Comparison of ENCODE assay signal across 27 cellular contexts in the genomic region with DNA sequence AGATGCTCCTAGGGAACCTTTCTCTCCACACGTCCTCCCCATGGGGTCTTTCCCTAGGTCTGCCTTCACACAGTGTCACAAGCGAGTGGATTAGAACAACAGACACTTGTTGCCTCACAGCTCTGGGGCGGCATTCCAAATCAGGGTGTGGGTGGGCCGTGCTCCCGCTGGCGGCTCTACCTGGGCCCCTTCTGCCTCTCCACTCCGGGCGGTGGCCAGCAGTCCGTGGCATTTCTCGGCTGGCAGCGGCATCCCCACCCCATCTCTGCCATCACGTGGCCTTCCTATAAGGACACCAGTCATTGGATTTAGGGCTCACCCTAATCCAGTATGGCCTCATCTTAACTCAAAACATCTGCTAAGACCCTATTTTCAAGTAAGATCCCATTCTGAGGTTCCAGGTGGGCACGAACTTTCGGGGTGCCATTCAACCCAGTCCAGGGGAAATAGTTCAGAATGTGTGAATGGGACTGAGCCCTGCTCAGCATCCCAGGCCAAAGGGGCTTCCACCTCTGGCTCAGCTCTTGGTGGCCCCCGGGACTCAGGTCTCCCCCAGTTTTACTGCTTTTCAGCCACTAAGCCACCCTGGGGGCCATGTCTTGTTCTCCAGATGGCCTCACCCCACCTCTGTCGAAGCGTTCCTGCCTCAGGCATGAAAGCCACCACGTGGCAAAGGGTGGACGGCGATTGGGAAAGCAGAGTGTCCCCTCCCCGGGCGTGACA.
"Had no signal": no experiment of that assay in that cellular context is flagged by ENCODE, and none has a peak within 500 bp of the region (broad histone marks: within the 10 kb centered on the region; RNA-seq: fewer than 3 reads in every experiment).

No MANE protein-coding gene starts in this region.

- H3K4me3 ChIP-seq: colonic mucosa, esophagus squamous epithelium, heart right ventricle, lower lobe of right lung, mucosa of descending colon, prostate gland, right atrium auricular region, skin epidermis, spleen, transverse colon, vagina had no signal

- H3K27ac ChIP-seq: colonic mucosa, esophagus squamous epithelium, heart right ventricle, lower lobe of right lung, neutrophil, parathyroid adenoma, prostate gland, right atrium auricular region, skin epidermis, spleen, transverse colon, vagina had no signal

- H3K27me3 ChIP-seq: colonic mucosa, esophagus squamous epithelium, neutrophil, right atrium auricular region, transverse colon, vagina had no signal

- H3K27me3 Mint-ChIP-seq: central memory CD8-positive, alpha-beta T cell; effector memory CD8-positive, alpha-beta T cell; naive B cell; stimulated activated naive B cell treated with anti-CD40 and anti-IgM and Interleukin-4, amounts not matched to agents 10 μg/mL and 1 μg/mL and 100 μg/mL, for 72 hours; stimulated activated naive CD8-positive, alpha-beta T cell treated with anti-CD3 and anti-CD28 coated beads, Interleukin-15, Interleukin-2, amounts not matched to agents 100 ng/mL and 50 ng/mL, for 24 hours had no signal

- H3K9me3 Mint-ChIP-seq: central memory CD8-positive, alpha-beta T cell; effector memory CD8-positive, alpha-beta T cell; naive B cell; stimulated activated naive CD8-positive, alpha-beta T cell treated with anti-CD3 and anti-CD28 coated beads, Interleukin-15, Interleukin-2, amounts not matched to agents 100 ng/mL and 50 ng/mL, for 24 hours had no signal

- H2AFZ ChIP-seq: parathyroid adenoma had no signal

- DNase-seq: colonic mucosa; effector memory CD8-positive, alpha-beta T cell; erythroblast; esophagus squamous epithelium; foreskin melanocyte; glutamatergic neuron; heart right ventricle; hippocampal formation; kidney glomerular epithelial cell; left colon; left ventricle myocardium superior; lower lobe of right lung; mucosa of descending colon; naive B cell; spleen; stimulated activated naive B cell treated with anti-CD40 and anti-IgM and Interleukin-4, amounts not matched to agents 10 μg/mL and 1 μg/mL and 100 μg/mL, for 72 hours; transverse colon had no signal

- H3K36me3 Mint-ChIP-seq: naive B cell; stimulated activated naive B cell treated with anti-CD40 and anti-IgM and Interleukin-4, amounts not matched to agents 10 μg/mL and 1 μg/mL and 100 μg/mL, for 72 hours had no signal

- H3K4me1 ChIP-seq: colonic mucosa, esophagus squamous epithelium, heart right ventricle, lower lobe of right lung, parathyroid adenoma, prostate gland, right atrium auricular region, spleen, transverse colon, vagina had no signal

- H3K9me3 ChIP-seq: colonic mucosa, esophagus squamous epithelium, heart right ventricle, lower lobe of right lung, mucosa of descending colon, neutrophil, prostate gland, right atrium auricular region, transverse colon, vagina had no signal

- FAIRE-seq: endometrium, islet of Langerhans had no signal

- H3K4me3 Mint-ChIP-seq: central memory CD8-positive, alpha-beta T cell; effector memory CD8-positive, alpha-beta T cell; naive B cell; stimulated activated naive B cell treated with anti-CD40 and anti-IgM and Interleukin-4, amounts not matched to agents 10 μg/mL and 1 μg/mL and 100 μg/mL, for 72 hours; stimulated activated naive CD8-positive, alpha-beta T cell treated with anti-CD3 and anti-CD28 coated beads, Interleukin-15, Interleukin-2, amounts not matched to agents 100 ng/mL and 50 ng/mL, for 24 hours had no signal

- H3K36me3 ChIP-seq: colonic mucosa, esophagus squamous epithelium, heart right ventricle, lower lobe of right lung, neutrophil, prostate gland, right atrium auricular region, spleen, transverse colon, vagina had no signal

- H3K27ac Mint-ChIP-seq: effector memory CD8-positive, alpha-beta T cell; naive B cell; stimulated activated naive B cell treated with anti-CD40 and anti-IgM and Interleukin-4, amounts not matched to agents 10 μg/mL and 1 μg/mL and 100 μg/mL, for 72 hours; stimulated activated naive CD8-positive, alpha-beta T cell treated with anti-CD3 and anti-CD28 coated beads, Interleukin-15, Interleukin-2, amounts not matched to agents 100 ng/mL and 50 ng/mL, for 24 hours had no signal

- H3K9ac ChIP-seq: parathyroid adenoma had no signal

- H3K4me1 Mint-ChIP-seq: central memory CD8-positive, alpha-beta T cell; naive B cell; stimulated activated naive B cell treated with anti-CD40 and anti-IgM and Interleukin-4, amounts not matched to agents 10 μg/mL and 1 μg/mL and 100 μg/mL, for 72 hours had no signal
